ENCODE assay signal across 33 cellular contexts in the genomic region with DNA sequence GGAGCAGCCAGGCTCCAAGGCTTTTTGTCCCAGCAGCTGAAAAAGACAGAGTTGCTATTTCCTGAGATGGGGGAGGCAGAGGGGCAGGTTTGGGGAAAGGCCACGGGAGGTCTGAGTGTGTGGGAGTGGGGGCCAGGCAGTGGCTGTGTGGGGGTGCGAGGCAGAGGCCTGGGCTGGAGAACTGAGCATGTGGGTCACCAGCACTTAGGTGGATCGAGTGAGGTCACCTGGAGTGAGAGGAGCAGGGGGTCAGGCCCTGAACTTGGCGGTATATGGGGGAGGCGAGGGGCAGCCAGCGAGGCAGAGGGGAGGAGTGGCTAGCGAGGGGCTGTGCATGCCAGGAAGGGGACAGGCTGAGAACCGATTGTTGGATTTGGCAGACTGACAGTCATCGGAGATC.
"Had no signal": no experiment of that assay in that cellular context is flagged by ENCODE, and none has a peak within 500 bp of the region (broad histone marks: within the 10 kb centered on the region; RNA-seq: fewer than 3 reads in every experiment).

No MANE protein-coding gene starts in this region.

- H3K36me3 Mint-ChIP-seq: activated CD8-positive, alpha-beta memory T cell treated with anti-CD3 and anti-CD28 coated beads, Interleukin-2, amount 10 ng/mL, durations not matched to agents 7 days and 5 days; activated naive CD8-positive, alpha-beta T cell treated with anti-CD3 and anti-CD28 coated beads for 36 hours had no signal

- ATAC-seq: activated CD8-positive, alpha-beta memory T cell treated with anti-CD3 and anti-CD28 coated beads, Interleukin-2, amount 10 ng/mL, durations not matched to agents 7 days and 5 days; activated naive CD8-positive, alpha-beta T cell treated with anti-CD3 and anti-CD28 coated beads, Interleukin-2, amount 50 U/mL, for 24 hours; body of pancreas; gastroesophageal sphincter; T-helper 17 cell had no signal

- H3K4me3 Mint-ChIP-seq: activated CD4-positive, alpha-beta memory T cell treated with anti-CD3 and anti-CD28 coated beads, Interleukin-2, amount 10 ng/mL, durations not matched to agents 7 days and 5 days; activated CD4-positive, alpha-beta T cell treated with anti-CD3 and anti-CD28 coated beads, Interleukin-2, amount 10 ng/mL, durations not matched to agents 7 days and 5 days; activated CD8-positive, alpha-beta memory T cell treated with anti-CD3 and anti-CD28 coated beads, Interleukin-2, amount 10 ng/mL, durations not matched to agents 7 days and 5 days; activated naive CD4-positive, alpha-beta T cell treated with anti-CD3 and anti-CD28 coated beads for 36 hours; activated naive CD4-positive, alpha-beta T cell treated with anti-CD3 and anti-CD28 coated beads, Interleukin-2, amount 50 U/mL, for 24 hours; activated naive CD8-positive, alpha-beta T cell treated with anti-CD3 and anti-CD28 coated beads for 36 hours; activated naive CD8-positive, alpha-beta T cell treated with anti-CD3 and anti-CD28 coated beads, Interleukin-2, amount 50 U/mL, for 24 hours; activated T-helper 1 cell treated with anti-CD3 and anti-CD28 coated beads, Interleukin-12 subunit alpha, Interleukin-12 subunit beta, Interleukin-2, Interleukin-4 antibody, amounts not matched to agents 30 ng/mL and 10 ng/mL and 1 ng/mL, durations not matched to agents 14 hours and 24 hours and 36 hours; T-helper 17 cell had no signal

- H3K4me1 Mint-ChIP-seq: activated CD4-positive, alpha-beta memory T cell treated with anti-CD3 and anti-CD28 coated beads, Interleukin-2, amount 10 ng/mL, durations not matched to agents 7 days and 5 days; activated CD4-positive, alpha-beta T cell treated with anti-CD3 and anti-CD28 coated beads, Interleukin-2, amount 10 ng/mL, durations not matched to agents 7 days and 5 days; activated CD8-positive, alpha-beta memory T cell treated with anti-CD3 and anti-CD28 coated beads, Interleukin-2, amount 10 ng/mL, durations not matched to agents 7 days and 5 days; activated naive CD4-positive, alpha-beta T cell treated with anti-CD3 and anti-CD28 coated beads, Interleukin-2, amount 50 U/mL, for 24 hours; activated naive CD8-positive, alpha-beta T cell treated with anti-CD3 and anti-CD28 coated beads for 36 hours; activated naive CD8-positive, alpha-beta T cell treated with anti-CD3 and anti-CD28 coated beads, Interleukin-2, amount 50 U/mL, for 24 hours had no signal

- H3K4me1 ChIP-seq: adrenal gland, body of pancreas, colonic mucosa, esophagus squamous epithelium, gastroesophageal sphincter had no signal

- H3K4me3 ChIP-seq: adrenal gland, body of pancreas, cardiac muscle cell, colonic mucosa, esophagus squamous epithelium, gastroesophageal sphincter had no signal

- H3K27me3 Mint-ChIP-seq: activated CD4-positive, alpha-beta memory T cell treated with anti-CD3 and anti-CD28 coated beads, Interleukin-2, amount 10 ng/mL, durations not matched to agents 7 days and 5 days; activated CD4-positive, alpha-beta T cell treated with anti-CD3 and anti-CD28 coated beads, Interleukin-2, amount 10 ng/mL, durations not matched to agents 7 days and 5 days; activated CD8-positive, alpha-beta memory T cell treated with anti-CD3 and anti-CD28 coated beads, Interleukin-2, amount 10 ng/mL, durations not matched to agents 7 days and 5 days; activated naive CD4-positive, alpha-beta T cell treated with anti-CD3 and anti-CD28 coated beads, Interleukin-2, amount 50 U/mL, for 24 hours; activated naive CD8-positive, alpha-beta T cell treated with anti-CD3 and anti-CD28 coated beads for 36 hours; activated naive CD8-positive, alpha-beta T cell treated with anti-CD3 and anti-CD28 coated beads, Interleukin-2, amount 50 U/mL, for 24 hours; T-helper 17 cell had no signal

- H3K36me3 ChIP-seq: colonic mucosa had no signal

- H3K9me3 Mint-ChIP-seq: activated CD4-positive, alpha-beta memory T cell treated with anti-CD3 and anti-CD28 coated beads, Interleukin-2, amount 10 ng/mL, durations not matched to agents 7 days and 5 days; activated CD4-positive, alpha-beta T cell treated with anti-CD3 and anti-CD28 coated beads, Interleukin-2, amount 10 ng/mL, durations not matched to agents 7 days and 5 days; activated naive CD4-positive, alpha-beta T cell treated with anti-CD3 and anti-CD28 coated beads for 36 hours; activated naive CD4-positive, alpha-beta T cell treated with anti-CD3 and anti-CD28 coated beads, Interleukin-2, amount 50 U/mL, for 24 hours; activated naive CD8-positive, alpha-beta T cell treated with anti-CD3 and anti-CD28 coated beads for 36 hours; activated naive CD8-positive, alpha-beta T cell treated with anti-CD3 and anti-CD28 coated beads, Interleukin-2, amount 50 U/mL, for 24 hours; activated T-helper 1 cell treated with anti-CD3 and anti-CD28 coated beads, Interleukin-12 subunit alpha, Interleukin-12 subunit beta, Interleukin-2, Interleukin-4 antibody, amounts not matched to agents 30 ng/mL and 10 ng/mL and 1 ng/mL, durations not matched to agents 14 hours and 24 hours and 36 hours; activated T-helper 2 cell treated with anti-CD3 and anti-CD28 coated beads, Interferon-gamma antibody, Interleukin-2, Interleukin-4, amounts not matched to agents 10 μg/mL and 5 μg/mL and 100 μg/mL, durations not matched to agents 14 hours and 24 hours and 36 hours had no signal

- H3K27ac ChIP-seq: adrenal gland, body of pancreas, cardiac muscle cell, colonic mucosa, epithelial cell of prostate, esophagus squamous epithelium, gastroesophageal sphincter had no signal

- H3K9me3 ChIP-seq: adrenal gland, body of pancreas, colonic mucosa, esophagus squamous epithelium, gastroesophageal sphincter had no signal

- DNase-seq: activated CD4-positive, alpha-beta memory T cell treated with anti-CD3 and anti-CD28 coated beads, Interleukin-2, amount 10 ng/mL, durations not matched to agents 7 days and 5 days; activated CD4-positive, alpha-beta T cell treated with anti-CD3 and anti-CD28 coated beads for 1 hour; activated CD4-positive, alpha-beta T cell treated with anti-CD3 and anti-CD28 coated beads for 4 hours; activated CD4-positive, alpha-beta T cell treated with anti-CD3 and anti-CD28 coated beads, Interleukin-2, amount 10 ng/mL, durations not matched to agents 7 days and 5 days; activated CD4-positive, alpha-beta T cell treated with anti-CD3 and anti-CD28 coated beads, Interleukin-2, amount 50 U/mL, for 4 hours; activated CD8-positive, alpha-beta memory T cell treated with anti-CD3 and anti-CD28 coated beads, Interleukin-2, amount 10 ng/mL, durations not matched to agents 7 days and 5 days; activated CD8-positive, alpha-beta memory T cell treated with anti-CD3 and anti-CD28 coated beads, Interleukin-2, amount 50 U/mL, for 4 hours; activated effector memory CD4-positive, alpha-beta T cell treated with anti-CD3 and anti-CD28 coated beads, Interleukin-2, amount 50 U/mL, for 16 hours; activated naive CD4-positive, alpha-beta T cell treated with anti-CD3 and anti-CD28 coated beads for 36 hours; activated naive CD8-positive, alpha-beta T cell treated with anti-CD3 and anti-CD28 coated beads for 36 hours; activated naive CD8-positive, alpha-beta T cell treated with anti-CD3 and anti-CD28 coated beads, Interleukin-2, amount 50 U/mL, for 24 hours; activated T-cell treated with anti-CD3 and anti-CD28 coated beads, Interleukin-2, amount 50 U/mL, for 1 hour; activated T-cell treated with anti-CD3 and anti-CD28 coated beads, Interleukin-2, amount 50 U/mL, for 48 hours; adrenal gland; amygdala; body of pancreas; central memory CD4-positive, alpha-beta T cell; cerebellar nuclear complex; colonic mucosa; effector CD8-positive, alpha-beta T cell; esophagus squamous epithelium; foreskin melanocyte; head of caudate nucleus; hippocampal formation; T-helper 17 cell had no signal

- FAIRE-seq: endometrium, endothelial cell of umbilical vein had no signal

- H3K27me3 ChIP-seq: adrenal gland, body of pancreas, cardiac muscle cell, colonic mucosa, esophagus squamous epithelium, gastroesophageal sphincter had no signal

- H3K27ac Mint-ChIP-seq: activated CD4-positive, alpha-beta memory T cell treated with anti-CD3 and anti-CD28 coated beads, Interleukin-2, amount 10 ng/mL, durations not matched to agents 7 days and 5 days; activated CD4-positive, alpha-beta T cell treated with anti-CD3 and anti-CD28 coated beads, Interleukin-2, amount 10 ng/mL, durations not matched to agents 7 days and 5 days; activated CD8-positive, alpha-beta memory T cell treated with anti-CD3 and anti-CD28 coated beads, Interleukin-2, amount 10 ng/mL, durations not matched to agents 7 days and 5 days; activated naive CD4-positive, alpha-beta T cell treated with anti-CD3 and anti-CD28 coated beads for 36 hours; activated naive CD4-positive, alpha-beta T cell treated with anti-CD3 and anti-CD28 coated beads, Interleukin-2, amount 50 U/mL, for 24 hours; activated naive CD8-positive, alpha-beta T cell treated with anti-CD3 and anti-CD28 coated beads for 36 hours; activated naive CD8-positive, alpha-beta T cell treated with anti-CD3 and anti-CD28 coated beads, Interleukin-2, amount 50 U/mL, for 24 hours; activated T-helper 1 cell treated with anti-CD3 and anti-CD28 coated beads, Interleukin-12 subunit alpha, Interleukin-12 subunit beta, Interleukin-2, Interleukin-4 antibody, amounts not matched to agents 30 ng/mL and 10 ng/mL and 1 ng/mL, durations not matched to agents 14 hours and 24 hours and 36 hours; activated T-helper 2 cell treated with anti-CD3 and anti-CD28 coated beads, Interferon-gamma antibody, Interleukin-2, Interleukin-4, amounts not matched to agents 10 μg/mL and 5 μg/mL and 100 μg/mL, durations not matched to agents 14 hours and 24 hours and 36 hours; T-helper 17 cell had no signal
